Comparison of ENCODE assay signal across 8 cellular contexts in genomic region chr1:98662354-98662665, GRCh38. TPM values are rescaled to one million over a fixed set of nuclear protein-coding genes. Genes with fewer than 3 reads are reported as not detected.
DNase-seq lines count a peak whose midpoint lies in the region; ATAC-seq and TF ChIP-seq lines count a peak whose summit lies in the region.

No MANE protein-coding gene starts in this region.

- WGBS in endodermal cell (ENCODE audit: insufficient coverage in 1 of 2, insufficient read length in 1 of 2), 2 experiments: 0 to 3% methylated on average over 2 to 6 of the region's 6 CpGs

- peaks cover 13 to 14% (median 14%) of the 10 kb centered on the region in 4 donors for H3K4me1 Mint-ChIP-seq in CD4-positive, CD25-positive, alpha-beta regulatory T cell
- H3K4me1 Mint-ChIP-seq in endodermal cell: peaks cover 20% of the 10 kb centered on the region

- peaks cover 0 to 3% of the 10 kb centered on the region in 2 experiments for H3K9me3 ChIP-seq in CD4-positive, CD25-positive, alpha-beta regulatory T cell (ENCODE audit: control insufficient read depth in 2 of 2, low read length in 2 of 2)
- H3K9me3 ChIP-seq in endodermal cell (ENCODE audit: control insufficient read depth, low read length) (no peaks in the 10 kb centered on the region), mucosa of descending colon (no peaks in the 10 kb centered on the region)

- H3K9ac ChIP-seq in endodermal cell (ENCODE audit: extremely low read depth, low read length, poor library complexity, severe bottlenecking): peak overlapping the region; percentile 35

- no peaks in the 10 kb centered on the region for H3K36me3 Mint-ChIP-seq in CD4-positive, CD25-positive, alpha-beta regulatory T cell
- H3K36me3 Mint-ChIP-seq in endodermal cell (ENCODE audit: low read depth): no peaks in the 10 kb centered on the region

- H3K27ac ChIP-seq in CD4-positive, CD25-positive, alpha-beta regulatory T cell (ENCODE audit: insufficient read depth, low read length, poor library complexity, severe bottlenecking): no peak overlapping the region
- no peak overlapping the region for H3K27ac ChIP-seq in endodermal cell (ENCODE audit: low read depth, low read length)

- intact Hi-C loops in mucosa of descending colon (cut with DNase I, micrococcal nuclease): no loop called here

- peaks cover 0 to 3% (median 0%) of the 10 kb centered on the region in 7 donors for H3K9me3 Mint-ChIP-seq in CD4-positive, CD25-positive, alpha-beta regulatory T cell
- H3K9me3 Mint-ChIP-seq in endodermal cell: no peaks in the 10 kb centered on the region

- DNase-seq in CD4-positive, CD25-positive, alpha-beta regulatory T cell: no peak
- DNase-seq in NCI-H2227 treated with DMSO at 0.1 percent for 48 hours (lab: John Stamatoyannopoulos, UW) (peak; percentile 60), endodermal cell (no peak), mucosa of descending colon (no peak), EL (no peak), activated gamma-delta T cell treated with Interleukin-2 at 50 U/mL for 16 hours (no peak), NCI-H1436 treated with DMSO at 0.1 percent for 48 hours (lab: John Stamatoyannopoulos, UW) (no peak)
- DNase-seq in activated CD8-positive, alpha-beta memory T cell treated with anti-CD3 and anti-CD28 coated beads, Interleukin-2, amount 50 U/mL, for 4 hours: no peak

- no peaks in the 10 kb centered on the region for H3K36me3 ChIP-seq in CD4-positive, CD25-positive, alpha-beta regulatory T cell (ENCODE audit: control insufficient read depth, insufficient read depth, low read length)
- H3K36me3 ChIP-seq in endodermal cell (ENCODE audit: control insufficient read depth, insufficient read depth, low read length) (no peaks in the 10 kb centered on the region), mucosa of descending colon (ENCODE audit: low read depth) (no peaks in the 10 kb centered on the region)

- H3K27me3 ChIP-seq in CD4-positive, CD25-positive, alpha-beta regulatory T cell (ENCODE audit: control insufficient read depth, insufficient read depth, low read length): peaks cover 30% of the 10 kb centered on the region
- H3K27me3 ChIP-seq in endodermal cell (ENCODE audit: control insufficient read depth, insufficient read depth, low read length, poor library complexity, severe bottlenecking): no peaks in the 10 kb centered on the region

- TF ChIP-seq CTCF in endodermal cell (conservative IDR thresholded peaks at IDR 0.05) (no peak), mucosa of descending colon (IDR thresholded peaks at IDR 0.05) (no peak)

- peaks cover 47% of the 10 kb centered on the region for H3K27me3 Mint-ChIP-seq in CD4-positive, CD25-positive, alpha-beta regulatory T cell
- H3K27me3 Mint-ChIP-seq in endodermal cell (ENCODE audit: insufficient read depth): no peaks in the 10 kb centered on the region

- peak overlapping the region; percentile 13 to 79 (median 70) for H3K4me3 Mint-ChIP-seq in CD4-positive, CD25-positive, alpha-beta regulatory T cell
- peak overlapping the region; percentile 94 for H3K4me3 Mint-ChIP-seq in endodermal cell

- peaks cover 11% of the 10 kb centered on the region for H3K4me1 ChIP-seq in CD4-positive, CD25-positive, alpha-beta regulatory T cell (ENCODE audit: control insufficient read depth, insufficient read depth, low read length, poor library complexity, severe bottlenecking)
- no peaks in the 10 kb centered on the region for H3K4me1 ChIP-seq in endodermal cell (ENCODE audit: control insufficient read depth, insufficient read depth, low read length)
- peaks cover 10% of the 10 kb centered on the region for H3K4me1 ChIP-seq in mucosa of descending colon (ENCODE audit: low read depth)

- ATAC-seq in CD4-positive, CD25-positive, alpha-beta regulatory T cell (ENCODE audit: low read depth in 2 of 2): no peak
- peak; percentile 22 for ATAC-seq in mucosa of descending colon

- peak overlapping the region; percentile 11 for H3K4me3 ChIP-seq in CD4-positive, CD25-positive, alpha-beta regulatory T cell (ENCODE audit: low read depth, low read length)
- H3K4me3 ChIP-seq in endodermal cell (ENCODE audit: low read length) (peak overlapping the region; percentile 92), mucosa of descending colon (peak overlapping the region; percentile 44)

- H3K27ac Mint-ChIP-seq in CD4-positive, CD25-positive, alpha-beta regulatory T cell: no peak overlapping the region
- peak overlapping the region; percentile 96 for H3K27ac Mint-ChIP-seq in endodermal cell

RNA-seq across cellular contexts. Expression of gene SNX7, which starts 0.8 kb away (rescaled TPM):
- total RNA-seq in CD4-positive, CD25-positive, alpha-beta regulatory T cell: not detected
- not detected for polyA plus RNA-seq in CD4-positive, CD25-positive, alpha-beta regulatory T cell
- 10 to 100 TPM; 37.5 to 41.5 TPM for total RNA-seq in endodermal cell
- polyA plus RNA-seq in endodermal cell (2013, experiment 1 of 2): 32.0 TPM
- 27.1 TPM for polyA plus RNA-seq in endodermal cell (2013, experiment 2 of 2)
- total RNA-seq in mucosa of descending colon: 10 to 100 TPM; 38.0 to 45.1 (median 43.5) TPM

Comparison
In these comparisons a context has a peak if more than half of its experiments do, and no peak if none do; other contexts are left out.
1. H3K4me3 ChIP-seq: peak in every context shown above with its lines; median percentile 92 in endodermal cell; 44 in mucosa of descending colon; 11 in CD4-positive, CD25-positive, alpha-beta regulatory T cell.
2. RNA of gene SNX7, which starts 0.8 kb away (total RNA-seq): 38.0 to 45.1 TPM in mucosa of descending colon and 37.5 to 41.5 TPM in endodermal cell; not detected in CD4-positive, CD25-positive, alpha-beta regulatory T cell (single experiment); every median in the first group is over 10 times any median in the second.